In the genomic region with DNA sequence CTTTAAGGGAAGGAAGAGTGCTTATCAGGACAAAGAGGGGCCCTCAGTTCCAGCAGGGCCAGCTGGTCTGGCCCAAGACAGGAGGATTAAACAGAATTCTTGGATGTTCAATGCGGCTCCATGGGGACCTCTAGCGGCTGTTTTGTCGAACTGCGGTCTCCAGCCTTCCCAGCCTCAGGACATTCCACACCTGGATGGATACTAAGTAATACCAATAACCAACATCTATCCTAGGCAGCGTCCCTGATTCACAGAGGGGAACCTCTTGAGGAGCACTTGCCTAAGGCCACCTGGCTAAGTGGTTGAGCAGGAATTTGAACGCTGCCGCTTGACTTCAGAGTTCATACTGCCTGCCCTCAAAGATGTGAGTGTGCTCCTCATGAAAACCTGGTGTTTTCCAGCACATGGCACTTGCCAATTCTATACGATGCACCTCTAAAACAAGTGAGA, we compare ENCODE assay signal across 8 cellular contexts. TPM values are rescaled to one million over a fixed set of nuclear protein-coding genes. Genes with fewer than 3 reads are reported as not detected.
DNase-seq lines count a peak whose midpoint lies in the region; ATAC-seq and TF ChIP-seq lines count a peak whose summit lies in the region.

No MANE protein-coding gene starts in this region.

- H2AFZ ChIP-seq in hepatocyte, result peak overlapping the region; percentile 50

- H4K20me1 ChIP-seq in hepatocyte (ENCODE audit: insufficient read depth, poor library complexity, severe bottlenecking), result no peaks in the 10 kb centered on the region

- TF ChIP-seq CTCF in hepatocyte (IDR thresholded peaks at IDR 0.05; ENCODE audit: poor library complexity) (peak; percentile 86), sigmoid colon (IDR thresholded peaks at IDR 0.05) (peak; percentile 41 to 91 (median 60))

- DNase-seq in COLO668 (lab: John Stamatoyannopoulos, UW; ENCODE audit: unreplicated experiment), result peak; percentile 66
- peak; percentile 34 for DNase-seq in H4 (ENCODE audit: low spot score)
- peak; percentile 66 for DNase-seq in NCI-H1694 (lab: John Stamatoyannopoulos, UW)
- peak; percentile 50 for DNase-seq in T-helper 9 cell
- DNase-seq in astrocyte of the hippocampus (ENCODE audit: low read depth, low spot score), result peak; percentile 83
- DNase-seq in hepatocyte (ENCODE audit: low spot score), result peak; percentile 83
- DNase-seq in sigmoid colon, result peak; percentile 77

- H3K27me3 ChIP-seq in hepatocyte (no peaks in the 10 kb centered on the region), sigmoid colon (no peaks in the 10 kb centered on the region)

- peak overlapping the region; percentile 39 for H3K4me2 ChIP-seq in hepatocyte

- no peaks in the 10 kb centered on the region for H3K79me2 ChIP-seq in hepatocyte

- no peaks in the 10 kb centered on the region for H3K9me3 ChIP-seq in hepatocyte (ENCODE audit: low read depth)
- H3K9me3 ChIP-seq in sigmoid colon, result no peaks in the 10 kb centered on the region

- H3K27ac ChIP-seq in hepatocyte, result peak overlapping the region; percentile 51
- H3K27ac ChIP-seq in sigmoid colon, result peak overlapping the region in 1 of 4 donors; percentile 9

- intact Hi-C loops in sigmoid colon (cut with DNase I), result loop anchor here (2.0 to 10.0 kb wide), 5 partner anchors 77 to 629 kb away; no protein-coding TSS in a partner anchor

- no peak for TF ChIP-seq POLR2A in sigmoid colon (IDR thresholded peaks at IDR 0.05)

- H3K4me1 ChIP-seq in hepatocyte (ENCODE audit: insufficient read depth), result peaks cover 10% of the 10 kb centered on the region
- H3K4me1 ChIP-seq in sigmoid colon, result peaks cover 0 to 6% (median 5%) of the 10 kb centered on the region in 4 donors

- H3K4me3 ChIP-seq in hepatocyte (no peak overlapping the region), sigmoid colon (no peak overlapping the region)

- H3K36me3 ChIP-seq in hepatocyte (replicated peaks; ENCODE audit: insufficient read depth, low read depth) (no peaks in the 10 kb centered on the region), sigmoid colon (no peaks in the 10 kb centered on the region)

- ATAC-seq in HG03095 (IDR thresholded peaks at IDR 0.05; ENCODE audit: unreplicated experiment), result no peak

- no peaks in the 10 kb centered on the region for H3K9me2 ChIP-seq in hepatocyte (replicated peaks; ENCODE audit: insufficient read depth)

- 13% methylated on average over 8 of the region's 8 CpGs for WGBS in hepatocyte (ENCODE audit: low lambda C conversion rate, missing lambda C conversion rate)
- 11 to 13% methylated on average over 8 of the region's 8 CpGs for WGBS in sigmoid colon, 2 donors

- TF ChIP-seq EP300 in sigmoid colon (IDR thresholded peaks at IDR 0.05), result no peak

RNA-seq across cellular contexts. Expression of a gene that starts 15.5 kb away (rescaled TPM):
- not detected in 2 replicates for total RNA-seq in H4 (2014; rRNA removed; shearing (Covaris generic))
- total RNA-seq in hepatocyte (not detected in 2 replicates), sigmoid colon (1 to 10 TPM in 1 of 4 donors, under 1 TPM in 1, not detected in 2; 0.36 to 1.8 TPM)
- polyA plus RNA-seq in hepatocyte (not detected in 2 replicates), sigmoid colon (10 to 100 TPM in 1 of 3 donors, under 1 TPM in 1, not detected in 1; 0.92 to 20.3 TPM)

RNA-seq across cellular contexts. Expression of a gene that starts 19.7 kb away (rescaled TPM):
- total RNA-seq in H4 (2014; rRNA removed; shearing (Covaris generic)), result 133 and 160 TPM in 2 replicates
- total RNA-seq in hepatocyte (170 and 183 TPM in 2 replicates), sigmoid colon (100 to 1,000 TPM; 139 to 180 (median 168) TPM)
- polyA plus RNA-seq in hepatocyte (126 and 135 TPM in 2 replicates), sigmoid colon (10 to 100 TPM; 48.0 to 99.4 (median 55.9) TPM)
